8 cellular contexts compared by ENCODE assay signal in the genomic region with DNA sequence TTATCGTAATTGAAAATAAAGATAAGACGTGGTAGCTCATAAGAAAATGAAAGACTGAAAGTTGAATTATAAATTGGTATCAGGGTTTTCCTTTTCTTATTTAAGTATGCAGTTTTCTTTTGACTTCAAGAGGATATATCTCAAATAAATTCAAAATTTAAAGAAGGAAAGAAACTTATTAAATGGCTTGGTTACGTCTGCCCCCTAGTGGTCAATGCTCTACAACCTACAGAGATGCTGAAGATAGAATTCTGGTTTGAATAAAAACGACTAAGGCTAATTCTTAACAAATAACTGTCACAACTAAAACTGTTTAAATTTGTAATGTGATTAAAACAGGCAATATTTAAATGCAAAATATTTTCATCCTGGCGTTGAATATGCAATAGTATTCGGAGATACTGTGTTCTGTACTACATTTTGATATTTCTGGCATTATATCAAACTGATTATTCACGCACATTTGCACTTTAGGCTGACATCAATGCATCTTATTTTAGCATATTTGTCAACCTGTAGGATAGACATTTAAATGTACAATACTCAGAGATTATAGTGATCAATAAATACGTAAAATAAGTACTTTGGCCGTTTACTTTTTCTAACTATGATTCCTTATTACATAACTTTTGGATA. TPM values are rescaled to one million over a fixed set of nuclear protein-coding genes. Genes with fewer than 3 reads are reported as not detected.
DNase-seq lines count a peak whose midpoint lies in the region; ATAC-seq and TF ChIP-seq lines count a peak whose summit lies in the region.

No MANE protein-coding gene starts in this region.

- H3K4me2 ChIP-seq in neural cell (ENCODE audit: low read length) = no peak overlapping the region

- POLR2A ChIA-PET in activated CD4-positive, alpha-beta T cell treated with anti-CD3 and anti-CD28 coated beads for 36 hours (lab: Charles Lee) = no interaction called here

- CTCF ChIA-PET in activated CD4-positive, alpha-beta T cell treated with anti-CD3 and anti-CD28 coated beads for 36 hours (lab: Charles Lee) = interaction anchor here (0.6 to 2.9 kb wide), 17 partner anchors 10 to 545 kb away, joined by 3 to 21 read pairs (median 7); a partner anchor contains a TSS

- H3K4me1 Mint-ChIP-seq in activated CD4-positive, alpha-beta T cell treated with anti-CD3 and anti-CD28 coated beads for 36 hours = peaks cover 7% of the 10 kb centered on the region

- no peaks in the 10 kb centered on the region for H3K9me3 ChIP-seq in neural cell (ENCODE audit: low read length)

- no peak for TF ChIP-seq POLR2A in erythroblast (IDR thresholded peaks at IDR 0.05; ENCODE audit: low read length)

- H3K4me3 ChIP-seq in neural cell (ENCODE audit: low read length) = no peak overlapping the region

- no peaks in the 10 kb centered on the region for H3K79me2 ChIP-seq in neural cell (replicated peaks; ENCODE audit: insufficient read depth, low read length)

- H2AFZ ChIP-seq in neural cell (ENCODE audit: low read depth, low read length) = no peak overlapping the region

- no peak overlapping the region for H3K27ac Mint-ChIP-seq in activated CD4-positive, alpha-beta T cell treated with anti-CD3 and anti-CD28 coated beads for 36 hours

- TF ChIP-seq EP300 in neural cell (conservative IDR thresholded peaks at IDR 0.05; ENCODE audit: poor library complexity, severe bottlenecking) = no peak

- intact Hi-C loops in activated CD4-positive, alpha-beta T cell treated with anti-CD3 and anti-CD28 coated beads for 36 hours (cut with DNase I, micrococcal nuclease) = loop anchor here (1.0 to 10.0 kb wide), 4 partner anchors 59 to 546 kb away; no protein-coding TSS in a partner anchor

- H3K9ac ChIP-seq in neural cell (ENCODE audit: low read length) = no peak overlapping the region

- no peak overlapping the region for H3K4me3 Mint-ChIP-seq in activated CD4-positive, alpha-beta T cell treated with anti-CD3 and anti-CD28 coated beads for 36 hours

- no peaks in the 10 kb centered on the region for H3K9me3 Mint-ChIP-seq in activated CD4-positive, alpha-beta T cell treated with anti-CD3 and anti-CD28 coated beads for 36 hours (ENCODE audit: low read depth)

- no peaks in the 10 kb centered on the region for H4K20me1 ChIP-seq in neural cell (ENCODE audit: insufficient read depth)

- H3K9me2 ChIP-seq in neural cell (ENCODE audit: insufficient read depth, low read length) = no peaks in the 10 kb centered on the region

- no peaks in the 10 kb centered on the region for H3F3A ChIP-seq in neural cell (ENCODE audit: insufficient read depth, low read length, poor library complexity, severe bottlenecking)

- H3K36me3 ChIP-seq in neural cell (ENCODE audit: insufficient read depth, low read length) = no peaks in the 10 kb centered on the region

- no peak overlapping the region for H3K27ac ChIP-seq in neural cell (ENCODE audit: low read length)

- H3K27me3 Mint-ChIP-seq in activated CD4-positive, alpha-beta T cell treated with anti-CD3 and anti-CD28 coated beads for 36 hours = peaks cover 2% of the 10 kb centered on the region

- DNase-seq in CD1c-positive myeloid dendritic cell (ENCODE audit: extremely low spot score) (peak; percentile 80), NCI-H2107 (lab: John Stamatoyannopoulos, UW) (peak; percentile 6), erythroblast (lab: John Stamatoyannopoulos, UW) (peak; percentile 60 to 79), ureter (ENCODE audit: low spot score) (peak; percentile 67), ecto neural progenitor cell (ENCODE audit: low spot score) (no peak)
- peak; percentile 72 for DNase-seq in activated CD4-positive, alpha-beta T cell treated with anti-CD3 and anti-CD28 coated beads for 36 hours

- no peaks in the 10 kb centered on the region for H3K36me3 Mint-ChIP-seq in activated CD4-positive, alpha-beta T cell treated with anti-CD3 and anti-CD28 coated beads for 36 hours (ENCODE audit: low read depth)

- TF ChIP-seq CTCF in neural cell (IDR thresholded peaks at IDR 0.05; ENCODE audit: poor library complexity, severe bottlenecking) = peak; percentile 79

- TF ChIP-seq RAD21 in neural cell (conservative IDR thresholded peaks at IDR 0.05) = peak; percentile 75

- no peaks in the 10 kb centered on the region for H3K27me3 ChIP-seq in neural cell (ENCODE audit: insufficient read depth, low read depth, low read length)

- ATAC-seq in GM18870 (IDR thresholded peaks at IDR 0.05; ENCODE audit: unreplicated experiment) = peak; percentile 34
- ATAC-seq in activated CD4-positive, alpha-beta T cell treated with anti-CD3 and anti-CD28 coated beads for 36 hours = no peak

TF ChIP-seq in neural cell, 6 proteins besides CTCF, POLR2A, EP300 and RAD21:
- TF ChIP-seq, protein P1, sequence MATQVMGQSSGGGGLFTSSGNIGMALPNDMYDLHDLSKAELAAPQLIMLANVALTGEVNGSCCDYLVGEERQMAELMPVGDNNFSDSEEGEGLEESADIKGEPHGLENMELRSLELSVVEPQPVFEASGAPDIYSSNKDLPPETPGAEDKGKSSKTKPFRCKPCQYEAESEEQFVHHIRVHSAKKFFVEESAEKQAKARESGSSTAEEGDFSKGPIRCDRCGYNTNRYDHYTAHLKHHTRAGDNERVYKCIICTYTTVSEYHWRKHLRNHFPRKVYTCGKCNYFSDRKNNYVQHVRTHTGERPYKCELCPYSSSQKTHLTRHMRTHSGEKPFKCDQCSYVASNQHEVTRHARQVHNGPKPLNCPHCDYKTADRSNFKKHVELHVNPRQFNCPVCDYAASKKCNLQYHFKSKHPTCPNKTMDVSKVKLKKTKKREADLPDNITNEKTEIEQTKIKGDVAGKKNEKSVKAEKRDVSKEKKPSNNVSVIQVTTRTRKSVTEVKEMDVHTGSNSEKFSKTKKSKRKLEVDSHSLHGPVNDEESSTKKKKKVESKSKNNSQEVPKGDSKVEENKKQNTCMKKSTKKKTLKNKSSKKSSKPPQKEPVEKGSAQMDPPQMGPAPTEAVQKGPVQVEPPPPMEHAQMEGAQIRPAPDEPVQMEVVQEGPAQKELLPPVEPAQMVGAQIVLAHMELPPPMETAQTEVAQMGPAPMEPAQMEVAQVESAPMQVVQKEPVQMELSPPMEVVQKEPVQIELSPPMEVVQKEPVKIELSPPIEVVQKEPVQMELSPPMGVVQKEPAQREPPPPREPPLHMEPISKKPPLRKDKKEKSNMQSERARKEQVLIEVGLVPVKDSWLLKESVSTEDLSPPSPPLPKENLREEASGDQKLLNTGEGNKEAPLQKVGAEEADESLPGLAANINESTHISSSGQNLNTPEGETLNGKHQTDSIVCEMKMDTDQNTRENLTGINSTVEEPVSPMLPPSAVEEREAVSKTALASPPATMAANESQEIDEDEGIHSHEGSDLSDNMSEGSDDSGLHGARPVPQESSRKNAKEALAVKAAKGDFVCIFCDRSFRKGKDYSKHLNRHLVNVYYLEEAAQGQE (IDR thresholded peaks at IDR 0.05; ENCODE audit: borderline replicate concordance) = no peak
- no peak for TF ChIP-seq MXI1 (conservative IDR thresholded peaks at IDR 0.05; ENCODE audit: poor library complexity, severe bottlenecking)
- no peak for TF ChIP-seq POLR2AphosphoS5 (IDR thresholded peaks at IDR 0.05)
- no peak for TF ChIP-seq TAF1 (IDR thresholded peaks at IDR 0.05; ENCODE audit: low read depth)
- peak; percentile 71 for TF ChIP-seq SMC3 (conservative IDR thresholded peaks at IDR 0.05; ENCODE audit: poor library complexity)
- no peak for TF ChIP-seq EZH2 (IDR thresholded peaks at IDR 0.05; ENCODE audit: borderline replicate concordance, insufficient read depth, low read length, poor library complexity, severe bottlenecking)

RNA-seq across cellular contexts. Expression of a gene that starts 26.8 kb away (rescaled TPM):
- 10 to 100 TPM; 43.1 to 55.4 TPM for total RNA-seq in activated CD4-positive, alpha-beta T cell treated with anti-CD3 and anti-CD28 coated beads for 36 hours
- polyA plus RNA-seq in neural cell = not detected in 2 replicates
- not detected in 2 replicates for polyA minus RNA-seq in neural cell
- total RNA-seq in ureter = 19.7 TPM

RNA-seq across cellular contexts. Expression of a gene that starts 56.2 kb away (rescaled TPM):
- total RNA-seq in activated CD4-positive, alpha-beta T cell treated with anti-CD3 and anti-CD28 coated beads for 36 hours = 10 to 100 TPM; 52.1 to 55.5 TPM
- polyA plus RNA-seq in neural cell = 0.10 TPM in 1 of 2 replicates, not detected in the other
- polyA minus RNA-seq in neural cell = 0.23 TPM in 1 of 2 replicates, not detected in the other
- total RNA-seq in ureter = 9.0 TPM
